In genomic region chr9:104686081-104686480, GRCh38 we compare ENCODE assay signal across 21 cellular contexts. TPM values are rescaled to one million over a fixed set of nuclear protein-coding genes. Genes with fewer than 3 reads are reported as not detected.
DNase-seq lines count a peak whose midpoint lies in the region; ATAC-seq, FAIRE-seq and TF ChIP-seq lines count a peak whose summit lies in the region.
"Had no signal": no experiment of that assay in that cellular context is flagged by ENCODE, and none has a peak within 500 bp of the region (broad histone marks: within the 10 kb centered on the region; RNA-seq: fewer than 3 reads in every experiment).

No MANE protein-coding gene starts in this region.

- H3K27ac Mint-ChIP-seq in activated naive CD4-positive, alpha-beta T cell treated with anti-CD3 and anti-CD28 coated beads, Interleukin-2, amount 10 ng/mL, durations not matched to agents 7 days and 5 days, result no peak overlapping the region
- no peak overlapping the region for H3K27ac Mint-ChIP-seq in activated T-helper 17 cell treated with anti-CD3 and anti-CD28 coated beads, Interleukin-2, amount 50 U/mL, for 72 hours
- H3K27ac Mint-ChIP-seq: CD14-positive monocyte had no signal

- H3K4me3 ChIP-seq in choroid plexus epithelial cell (ENCODE audit: low read depth, low read length), result no peak overlapping the region
- H3K4me3 ChIP-seq: Peyer's patch had no signal

- TF ChIP-seq POLR2A in H54 (IDR thresholded peaks at IDR 0.05; ENCODE audit: low read depth, low read length), result no peak

- TF ChIP-seq CTCF in choroid plexus epithelial cell (conservative IDR thresholded peaks at IDR 0.05; ENCODE audit: low read depth, low read length), result no peak

- H3K36me3 Mint-ChIP-seq in activated naive CD4-positive, alpha-beta T cell treated with anti-CD3 and anti-CD28 coated beads, Interleukin-2, amount 10 ng/mL, durations not matched to agents 7 days and 5 days, result no peaks in the 10 kb centered on the region
- no peaks in the 10 kb centered on the region for H3K36me3 Mint-ChIP-seq in activated T-helper 17 cell treated with anti-CD3 and anti-CD28 coated beads, Interleukin-2, amount 50 U/mL, for 72 hours (ENCODE audit: low read depth)
- H3K36me3 Mint-ChIP-seq: CD14-positive monocyte had no signal

- H3K9me3 Mint-ChIP-seq in activated naive CD4-positive, alpha-beta T cell treated with anti-CD3 and anti-CD28 coated beads, Interleukin-2, amount 10 ng/mL, durations not matched to agents 7 days and 5 days, result no peaks in the 10 kb centered on the region
- H3K9me3 Mint-ChIP-seq in activated T-helper 17 cell treated with anti-CD3 and anti-CD28 coated beads, Interleukin-2, amount 50 U/mL, for 72 hours, result no peaks in the 10 kb centered on the region
- H3K9me3 Mint-ChIP-seq: CD14-positive monocyte had no signal

- peaks cover 3% of the 10 kb centered on the region for H3K4me1 Mint-ChIP-seq in activated naive CD4-positive, alpha-beta T cell treated with anti-CD3 and anti-CD28 coated beads, Interleukin-2, amount 10 ng/mL, durations not matched to agents 7 days and 5 days
- H3K4me1 Mint-ChIP-seq in activated T-helper 17 cell treated with anti-CD3 and anti-CD28 coated beads, Interleukin-2, amount 50 U/mL, for 72 hours, result no peaks in the 10 kb centered on the region

- ATAC-seq in GM18868 (IDR thresholded peaks at IDR 0.05; ENCODE audit: unreplicated experiment), result peak; percentile 40
- ATAC-seq in HG03378 (IDR thresholded peaks at IDR 0.05; ENCODE audit: unreplicated experiment), result peak; percentile 37
- ATAC-seq in activated T-helper 17 cell treated with anti-CD3 and anti-CD28 coated beads, Interleukin-2, amount 50 U/mL, for 72 hours (replicated peaks), result no peak

- no peaks in the 10 kb centered on the region for H3K27me3 Mint-ChIP-seq in activated naive CD4-positive, alpha-beta T cell treated with anti-CD3 and anti-CD28 coated beads, Interleukin-2, amount 10 ng/mL, durations not matched to agents 7 days and 5 days
- no peaks in the 10 kb centered on the region for H3K27me3 Mint-ChIP-seq in activated T-helper 17 cell treated with anti-CD3 and anti-CD28 coated beads, Interleukin-2, amount 50 U/mL, for 72 hours

- H3K4me3 Mint-ChIP-seq in activated naive CD4-positive, alpha-beta T cell treated with anti-CD3 and anti-CD28 coated beads, Interleukin-2, amount 10 ng/mL, durations not matched to agents 7 days and 5 days, result no peak overlapping the region
- no peak overlapping the region for H3K4me3 Mint-ChIP-seq in activated T-helper 17 cell treated with anti-CD3 and anti-CD28 coated beads, Interleukin-2, amount 50 U/mL, for 72 hours
- H3K4me3 Mint-ChIP-seq: CD14-positive monocyte had no signal

- peak; percentile 86 for FAIRE-seq in H54 (lab: Jason Lieb, UNC)
- FAIRE-seq: GM12892 had no signal

- DNase-seq in H54 (ENCODE audit: insufficient read length, low spot score) (no peak), choroid plexus epithelial cell (ENCODE audit: low read depth) (peak; percentile 1), NCI-H1694 treated with DMSO at 0.1 percent for 48 hours (lab: John Stamatoyannopoulos, UW) (no peak), retina (no peak)
- no peak for DNase-seq in activated naive CD4-positive, alpha-beta T cell treated with anti-CD3 and anti-CD28 coated beads, Interleukin-2, amount 10 ng/mL, durations not matched to agents 7 days and 5 days
- DNase-seq: DMS53, MM.1S, NCI-H1105 treated with DMSO at 0.1 percent for 48 hours, NCI-H1930, NCI-H2171, NCI-H446 treated with DMSO at 0.1 percent for 48 hours, NCI-H748 treated with DMSO at 0.1 percent for 48 hours, Peyer's patch, Right ventricle myocardium superior, T-helper 2 cell had no signal

- CTCF ChIA-PET in activated naive CD4-positive, alpha-beta T cell treated with anti-CD3 and anti-CD28 coated beads, Interleukin-2, amount 10 ng/mL, durations not matched to agents 7 days and 5 days (lab: Charles Lee), result no interaction called here

RNA-seq across cellular contexts. Expression of gene OR13D1, which starts 8.2 kb away (rescaled TPM):
- total RNA-seq in activated T-helper 17 cell treated with anti-CD3 and anti-CD28 coated beads, Interleukin-2, amount 50 U/mL, for 72 hours, result not detected
- total RNA-seq: A673, Peyer's patch, Right ventricle myocardium superior had no signal
